18 cellular contexts compared by ENCODE assay signal in genomic region chr3:3020209-3020608, GRCh38.
"Had no signal": no experiment of that assay in that cellular context is flagged by ENCODE, and none has a peak within 500 bp of the region (broad histone marks: within the 10 kb centered on the region; RNA-seq: fewer than 3 reads in every experiment).

No MANE protein-coding gene starts in this region.

- H3K79me2 ChIP-seq: hepatocyte had no signal

- H3K4me2 ChIP-seq: hepatocyte had no signal

- H3K27ac Mint-ChIP-seq: mesothelial cell of epicardium had no signal

- DNase-seq: dermis blood vessel endothelial cell; dorsolateral prefrontal cortex; effector CD4-positive, alpha-beta T cell; effector memory CD4-positive, alpha-beta T cell; foreskin keratinocyte; heart left ventricle; hypothalamus; left cardiac atrium; left lung; left ventricle myocardium superior; lower lobe of right lung; mesenchymal stem cell; mucosa of descending colon had no signal

- H3K4me3 Mint-ChIP-seq: mesothelial cell of epicardium had no signal

- H3K36me3 ChIP-seq: esophagus muscularis mucosa, gastroesophageal sphincter, heart left ventricle, left lung, lower lobe of right lung had no signal

- H2AFZ ChIP-seq: hepatocyte had no signal

- H3K36me3 Mint-ChIP-seq: mesothelial cell of epicardium had no signal

- H3K27me3 ChIP-seq: foreskin keratinocyte, gastroesophageal sphincter, hepatocyte, left lung had no signal

- H3K4me3 ChIP-seq: coronary artery, dorsolateral prefrontal cortex, esophagus muscularis mucosa, gastroesophageal sphincter, heart left ventricle, hepatocyte, left lung, lower lobe of right lung, mucosa of descending colon had no signal

- H3K9me3 ChIP-seq: esophagus muscularis mucosa, gastroesophageal sphincter, heart left ventricle, left lung, lower lobe of right lung, mucosa of descending colon had no signal

- H3K9me3 Mint-ChIP-seq: mesothelial cell of epicardium had no signal

- H3K27ac ChIP-seq: coronary artery, dorsolateral prefrontal cortex, esophagus muscularis mucosa, foreskin keratinocyte, gastroesophageal sphincter, heart left ventricle, hepatocyte, left lung, lower lobe of right lung had no signal

- H3K4me1 ChIP-seq: esophagus muscularis mucosa, foreskin keratinocyte, gastroesophageal sphincter, heart left ventricle, left lung, lower lobe of right lung had no signal

- ATAC-seq: foreskin keratinocyte, gastroesophageal sphincter, heart left ventricle, left cardiac atrium, left lung, left ventricle myocardium superior, lower lobe of right lung, mucosa of descending colon had no signal
